In the genomic region with DNA sequence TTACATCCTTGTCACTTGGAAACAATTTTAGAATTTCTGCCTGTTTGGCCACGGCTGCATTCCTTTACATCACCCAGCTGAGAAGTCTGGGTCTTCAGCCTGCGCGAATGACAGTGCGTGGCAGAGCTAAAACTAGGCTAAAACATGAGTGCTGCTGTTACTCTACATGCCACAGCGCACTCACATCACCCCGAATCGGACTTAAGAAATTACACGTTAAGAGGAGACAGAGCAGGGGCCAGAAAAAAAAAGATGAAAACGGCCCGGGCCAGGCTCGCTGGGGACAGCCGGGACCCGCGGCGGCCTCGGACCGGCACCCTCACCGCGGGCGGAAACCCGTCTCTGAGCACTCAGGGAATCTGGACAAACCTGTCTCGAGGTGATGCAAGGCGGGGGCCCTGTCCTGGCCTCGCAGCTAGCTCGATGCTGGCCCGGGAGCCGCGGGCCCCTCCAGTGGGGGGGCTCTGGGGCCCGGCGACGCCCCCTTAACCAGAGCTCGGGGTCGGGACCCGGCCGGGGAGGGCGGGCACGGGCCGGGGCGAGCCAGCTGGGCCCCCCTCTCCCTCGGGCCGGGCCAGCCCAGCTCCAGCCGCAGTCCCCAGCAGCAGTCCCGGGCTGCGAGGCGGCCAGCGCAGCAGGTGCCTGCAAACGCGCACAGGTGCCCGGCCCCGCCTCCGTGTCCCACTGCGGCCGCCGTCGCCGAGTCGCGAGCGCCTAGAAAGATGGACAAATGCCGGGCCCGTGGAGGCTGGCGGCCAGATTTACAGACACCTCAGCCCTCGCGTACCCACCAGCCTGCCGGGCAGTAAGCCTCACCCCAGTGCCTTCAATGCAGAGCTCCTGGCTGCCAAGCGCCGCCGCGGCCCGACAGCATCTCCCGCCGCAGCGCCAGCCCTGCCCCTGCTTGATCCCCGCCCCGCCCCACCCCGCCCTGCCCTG, we compare ENCODE assay signal across 8 cellular contexts. TPM values are rescaled to one million over a fixed set of nuclear protein-coding genes. Genes with fewer than 3 reads are reported as not detected.
A peak's percentile ranks its signal among the peaks of the same experiment; 100 is the strongest.
DNase-seq lines count a peak whose midpoint lies in the region; ATAC-seq and TF ChIP-seq lines count a peak whose summit lies in the region.

A gene (minus strand): TSS at position 879 of the 939 bp plus-strand sequence. CDS start 2,950 bp downstream, outside the sequence.

- peak within 1 kb of the TSS; percentile 93 for H2AFZ ChIP-seq in GM23248
- peak within 1 kb of the TSS; percentile 73; the same call in 1 of the 2 replicates for H2AFZ ChIP-seq in Karpas-422 (ENCODE audit: low read length)

- peaks cover 18% of the 10 kb centered on the region for H3K36me3 Mint-ChIP-seq in activated CD4-positive, alpha-beta T cell treated with anti-CD3 and anti-CD28 coated beads, Interleukin-2, amount 10 ng/mL, durations not matched to agents 24 days and 14 days (ENCODE audit: low read depth)
- peaks cover 12% of the 10 kb centered on the region for H3K36me3 Mint-ChIP-seq in endodermal cell (ENCODE audit: low read depth)
- peaks cover 1 to 13% of the 10 kb centered on the region in 2 donors for H3K36me3 Mint-ChIP-seq in stimulated activated naive B cell treated with anti-CD40 and anti-IgM and Interleukin-4, amounts not matched to agents 10 μg/mL and 1 μg/mL and 100 μg/mL, for 72 hours

- no peak within 1 kb of the TSS for H4K8ac ChIP-seq in mesendoderm (ENCODE audit: low read depth, low read length)

- H3K9ac ChIP-seq in GM23248 (peak within 1 kb of the TSS; percentile 77), Karpas-422 (ENCODE audit: low read length) (peak within 1 kb of the TSS; percentile 93), endodermal cell (ENCODE audit: extremely low read depth, low read length, poor library complexity, severe bottlenecking) (peak within 1 kb of the TSS; percentile 18), mesendoderm (ENCODE audit: low read length) (peak within 1 kb of the TSS; percentile 91)

- H3K56ac ChIP-seq in mesendoderm (ENCODE audit: low read length), result peak within 1 kb of the TSS; percentile 96

- intact Hi-C loops in activated CD4-positive, alpha-beta T cell treated with anti-CD3 and anti-CD28 coated beads, Interleukin-2, amount 10 ng/mL, durations not matched to agents 24 days and 14 days (cut with micrococcal nuclease), result loop anchor here (1.0 to 5.0 kb wide), 7 partner anchors 33 to 450 kb away; a partner anchor contains a TSS

- peaks cover 39% of the 10 kb centered on the region for H3K4me1 Mint-ChIP-seq in activated CD4-positive, alpha-beta T cell treated with anti-CD3 and anti-CD28 coated beads, Interleukin-2, amount 10 ng/mL, durations not matched to agents 24 days and 14 days
- H3K4me1 Mint-ChIP-seq in endodermal cell, result peaks cover 35% of the 10 kb centered on the region
- peaks cover 28 to 35% of the 10 kb centered on the region in 2 donors for H3K4me1 Mint-ChIP-seq in stimulated activated naive B cell treated with anti-CD40 and anti-IgM and Interleukin-4, amounts not matched to agents 10 μg/mL and 1 μg/mL and 100 μg/mL, for 72 hours

- H3K18ac ChIP-seq in mesendoderm (ENCODE audit: low read length), result peak within 1 kb of the TSS; percentile 15

- H3K9me2 ChIP-seq in GM23248 (ENCODE audit: insufficient read depth), result no peaks in the 10 kb centered on the region
- H3K9me2 ChIP-seq in Karpas-422 (replicated peaks; ENCODE audit: insufficient read depth, low read length), result no peaks in the 10 kb centered on the region

- H3K27ac Mint-ChIP-seq in activated CD4-positive, alpha-beta T cell treated with anti-CD3 and anti-CD28 coated beads, Interleukin-2, amount 10 ng/mL, durations not matched to agents 24 days and 14 days, result peak within 1 kb of the TSS; percentile 94
- H3K27ac Mint-ChIP-seq in endodermal cell, result peak within 1 kb of the TSS; percentile 96
- H3K27ac Mint-ChIP-seq in stimulated activated naive B cell treated with anti-CD40 and anti-IgM and Interleukin-4, amounts not matched to agents 10 μg/mL and 1 μg/mL and 100 μg/mL, for 72 hours, result peak within 1 kb of the TSS; percentile 97

- H3K4me3 Mint-ChIP-seq in activated CD4-positive, alpha-beta T cell treated with anti-CD3 and anti-CD28 coated beads, Interleukin-2, amount 10 ng/mL, durations not matched to agents 24 days and 14 days, result peak within 1 kb of the TSS; percentile 94
- peak within 1 kb of the TSS; percentile 68 for H3K4me3 Mint-ChIP-seq in endodermal cell
- H3K4me3 Mint-ChIP-seq in stimulated activated naive B cell treated with anti-CD40 and anti-IgM and Interleukin-4, amounts not matched to agents 10 μg/mL and 1 μg/mL and 100 μg/mL, for 72 hours, result peak within 1 kb of the TSS; percentile 94 to 99

- TF ChIP-seq CTCF in GM10248 (IDR thresholded peaks at IDR 0.05; ENCODE audit: control extremely low read depth, extremely low read depth, low read depth, missing control alignments) (no peak), endodermal cell (conservative IDR thresholded peaks at IDR 0.05) (no peak)

- H4K20me1 ChIP-seq in GM23248 (ENCODE audit: insufficient read depth) (no peaks in the 10 kb centered on the region), Karpas-422 (ENCODE audit: insufficient read depth, low read depth, low read length) (no peaks in the 10 kb centered on the region; the same call in 1 of the 2 replicates)

- CTCF ChIA-PET in GM10248 (lab: Yijun Ruan, JAX), result interaction anchor here (0.9 to 2.1 kb wide), 4 partner anchors 10 to 294 kb away, joined by 3 to 7 read pairs (median 3); no protein-coding TSS in a partner anchor

- H3K4me1 ChIP-seq in GM23248 (ENCODE audit: insufficient read depth) (peaks cover 20% of the 10 kb centered on the region), Karpas-422 (ENCODE audit: low read length) (peaks cover 24% of the 10 kb centered on the region), endodermal cell (ENCODE audit: control insufficient read depth, insufficient read depth, low read length) (peaks cover 11% of the 10 kb centered on the region), mesendoderm (ENCODE audit: control insufficient read depth, low read depth, low read length) (peaks cover 14% of the 10 kb centered on the region)

- no peaks in the 10 kb centered on the region for H3K27me3 Mint-ChIP-seq in activated CD4-positive, alpha-beta T cell treated with anti-CD3 and anti-CD28 coated beads, Interleukin-2, amount 10 ng/mL, durations not matched to agents 24 days and 14 days
- H3K27me3 Mint-ChIP-seq in endodermal cell (ENCODE audit: insufficient read depth), result no peaks in the 10 kb centered on the region
- H3K27me3 Mint-ChIP-seq in stimulated activated naive B cell treated with anti-CD40 and anti-IgM and Interleukin-4, amounts not matched to agents 10 μg/mL and 1 μg/mL and 100 μg/mL, for 72 hours, result no peaks in the 10 kb centered on the region

- H3K4ac ChIP-seq in mesendoderm (ENCODE audit: low read depth, low read length), result no peak within 1 kb of the TSS

- H3K27ac ChIP-seq in GM23248 (peak within 1 kb of the TSS; percentile 86), Karpas-422 (ENCODE audit: low read length) (peak within 1 kb of the TSS; percentile 56), endodermal cell (ENCODE audit: low read depth, low read length) (peak within 1 kb of the TSS; percentile 84), mesendoderm (ENCODE audit: low read depth, low read length) (peak within 1 kb of the TSS; percentile 82)

- in situ Hi-C loops in GM23248 (cut with MboI), result no loop called here

- H3K79me1 ChIP-seq in mesendoderm (ENCODE audit: low read length), result peaks cover 5% of the 10 kb centered on the region

- peak; percentile 33 to 49 for ATAC-seq in stimulated activated naive B cell treated with anti-CD40 and anti-IgM and Interleukin-4, amounts not matched to agents 10 μg/mL and 1 μg/mL and 100 μg/mL, for 72 hours (replicated peaks)

- H3F3A ChIP-seq in GM23248 (ENCODE audit: insufficient read depth), result peaks cover 17% of the 10 kb centered on the region

- H3K27me3 ChIP-seq in GM23248 (replicated peaks; ENCODE audit: insufficient read depth) (no peaks in the 10 kb centered on the region), Karpas-422 (ENCODE audit: low read length) (no peaks in the 10 kb centered on the region), endodermal cell (ENCODE audit: control insufficient read depth, insufficient read depth, low read length, poor library complexity, severe bottlenecking) (no peaks in the 10 kb centered on the region), mesendoderm (ENCODE audit: insufficient read depth, low read length, poor library complexity) (no peaks in the 10 kb centered on the region)

- peak within 1 kb of the TSS; percentile 85 for H3K23ac ChIP-seq in mesendoderm (ENCODE audit: low read length)

- DNase-seq in GM10248 (ENCODE audit: extremely low spot score) (peak; percentile 68), GM23248 (peak; percentile 67), Karpas-422 (peak; percentile 56), endodermal cell (peak; percentile 71), mesendoderm (peak; percentile 62), DMS153 treated with DMSO at 0.1 percent for 48 hours (lab: John Stamatoyannopoulos, UW; ENCODE audit: unreplicated experiment) (no peak)
- peak; percentile 80 for DNase-seq in activated CD4-positive, alpha-beta T cell treated with anti-CD3 and anti-CD28 coated beads, Interleukin-2, amount 10 ng/mL, durations not matched to agents 24 days and 14 days
- DNase-seq in stimulated activated naive B cell treated with anti-CD40 and anti-IgM and Interleukin-4, amounts not matched to agents 10 μg/mL and 1 μg/mL and 100 μg/mL, for 72 hours, result peak; percentile 72

- no peaks in the 10 kb centered on the region for H3K9me3 Mint-ChIP-seq in activated CD4-positive, alpha-beta T cell treated with anti-CD3 and anti-CD28 coated beads, Interleukin-2, amount 10 ng/mL, durations not matched to agents 24 days and 14 days
- no peaks in the 10 kb centered on the region for H3K9me3 Mint-ChIP-seq in endodermal cell
- no peaks in the 10 kb centered on the region for H3K9me3 Mint-ChIP-seq in stimulated activated naive B cell treated with anti-CD40 and anti-IgM and Interleukin-4, amounts not matched to agents 10 μg/mL and 1 μg/mL and 100 μg/mL, for 72 hours

- POLR2A ChIA-PET in GM10248 (lab: Yijun Ruan, JAX), result no interaction called here

- H2BK120ac ChIP-seq in mesendoderm (ENCODE audit: low read depth, low read length), result no peak within 1 kb of the TSS

- H3K9me3 ChIP-seq in GM23248 (ENCODE audit: low read depth) (no peaks in the 10 kb centered on the region), Karpas-422 (ENCODE audit: low read length) (no peaks in the 10 kb centered on the region), endodermal cell (ENCODE audit: control insufficient read depth, low read length) (no peaks in the 10 kb centered on the region)

- peak within 1 kb of the TSS; percentile 48 for H4K5ac ChIP-seq in mesendoderm (ENCODE audit: low read length)

- WGBS in GM23248 (ENCODE audit: low coverage in 1 of 2, low lambda C conversion rate in 2 of 2, missing lambda C conversion rate in 2 of 2), 2 experiments, result 1% methylated on average over 48 to 71 of the region's 76 CpGs
- WGBS in endodermal cell (ENCODE audit: insufficient coverage in 1 of 2, insufficient read length in 1 of 2), 2 experiments, result 1 to 4% methylated on average over 21 to 76 of the region's 76 CpGs
- WGBS in mesendoderm (ENCODE audit: extremely low coverage, insufficient coverage, low lambda C conversion rate), result no CpG with 5 or more reads among the region's 76 CpGs

- H3K79me2 ChIP-seq in GM23248 (ENCODE audit: insufficient read depth), result peaks cover 22% of the 10 kb centered on the region; the same call in 1 of the 2 replicates
- H3K79me2 ChIP-seq in Karpas-422 (ENCODE audit: low read length), result no peaks in the 10 kb centered on the region
- peaks cover 4% of the 10 kb centered on the region for H3K79me2 ChIP-seq in mesendoderm (ENCODE audit: control insufficient read depth, insufficient read depth, low read length)

- H3K4me3 ChIP-seq in GM23248 (peak within 1 kb of the TSS; percentile 80), Karpas-422 (ENCODE audit: low read length) (peak within 1 kb of the TSS; percentile 85), endodermal cell (ENCODE audit: low read length) (peak within 1 kb of the TSS; percentile 89), mesendoderm (ENCODE audit: low read length) (peak within 1 kb of the TSS; percentile 62)

- H3K4me2 ChIP-seq in GM23248 (ENCODE audit: unreplicated experiment) (peak within 1 kb of the TSS; percentile 85), Karpas-422 (ENCODE audit: low read depth, low read length, poor library complexity, severe bottlenecking) (peak within 1 kb of the TSS; percentile 93), mesendoderm (ENCODE audit: low read length) (peak within 1 kb of the TSS; percentile 88)

- no peak within 1 kb of the TSS for H2BK15ac ChIP-seq in mesendoderm (replicated peaks; ENCODE audit: low read depth)

- H3K36me3 ChIP-seq in GM23248 (ENCODE audit: low read depth) (no peaks in the 10 kb centered on the region), Karpas-422 (ENCODE audit: insufficient read depth, low read length) (no peaks in the 10 kb centered on the region; the same call in 1 of the 2 replicates), endodermal cell (ENCODE audit: control insufficient read depth, insufficient read depth, low read length) (peaks cover 11% of the 10 kb centered on the region), mesendoderm (ENCODE audit: control insufficient read depth, insufficient read depth, low read length) (no peaks in the 10 kb centered on the region)

- H2AK5ac ChIP-seq in mesendoderm (ENCODE audit: low read length), result no peak within 1 kb of the TSS

- H2BK5ac ChIP-seq in mesendoderm (ENCODE audit: low read length), result peak within 1 kb of the TSS; percentile 79

RNA-seq across cellular contexts. Expression of the gene that starts here (rescaled TPM):
- total RNA-seq in GM23248 (2014; rRNA removed; shearing (Covaris generic)), result 16.4 and 25.8 TPM in 2 replicates
- 23.7 and 25.5 TPM in 2 replicates for polyA plus RNA-seq in GM23248 (2016; fragmentation: Nextera tagmentation; extraction: Ambion mirVana)
- 9.0 and 15.8 TPM in 2 replicates for total RNA-seq in Karpas-422 (2014; rRNA removed; shearing (Covaris generic); ENCODE audit: low replicate concordance)
- 18.0 and 18.7 TPM in 2 replicates for total RNA-seq in activated CD4-positive, alpha-beta T cell treated with anti-CD3 and anti-CD28 coated beads, Interleukin-2, amount 10 ng/mL, durations not matched to agents 24 days and 14 days
- 10 to 100 TPM; 18.3 to 21.3 TPM for total RNA-seq in endodermal cell
- 31.1 TPM for polyA plus RNA-seq in endodermal cell (2013, experiment 1 of 2)
- polyA plus RNA-seq in endodermal cell (2013, experiment 2 of 2), result 24.3 TPM
- 15.0 TPM for polyA plus RNA-seq in mesendoderm (2013, experiment 1 of 2)
- polyA plus RNA-seq in mesendoderm (2013, experiment 2 of 2), result 16.2 TPM

Comparison
In these comparisons a context has a peak if more than half of its experiments do, and no peak if none do; other contexts are left out.
1. H3K9ac ChIP-seq: peak in every context shown above with its lines; median percentile 93 in Karpas-422; 91 in mesendoderm; 77 in GM23248; 18 in endodermal cell.